9 cellular contexts compared by ENCODE assay signal in genomic region chr2:43082111-43082877, GRCh38.
DNase-seq lines count a peak whose midpoint lies in the region; ATAC-seq and TF ChIP-seq lines count a peak whose summit lies in the region.
"Had no signal": no experiment of that assay in that cellular context is flagged by ENCODE, and none has a peak within 500 bp of the region (broad histone marks: within the 10 kb centered on the region; RNA-seq: fewer than 3 reads in every experiment).

No MANE protein-coding gene starts in this region.

- H3K4me3 Mint-ChIP-seq in CD14-positive monocyte, result no peak overlapping the region
- H3K4me3 Mint-ChIP-seq: activated CD4-positive, alpha-beta memory T cell treated with anti-CD3 and anti-CD28 coated beads for 36 hours had no signal

- H3K4ac ChIP-seq in trophoblast cell (ENCODE audit: low read depth, low read length), result peak overlapping the region; percentile 90

- H3K9me3 ChIP-seq in adipocyte (ENCODE audit: control insufficient read depth, low read length), result no peaks in the 10 kb centered on the region
- peaks cover 2% of the 10 kb centered on the region for H3K9me3 ChIP-seq in trophoblast cell (ENCODE audit: insufficient read depth, low read depth, low read length)

- WGBS in trophoblast cell (ENCODE audit: extremely low coverage, insufficient coverage, insufficient read length), result no CpG with 5 or more reads among the region's 15 CpGs

- H3K9ac ChIP-seq in adipocyte (ENCODE audit: low read length) (peak overlapping the region; percentile 84), trophoblast cell (ENCODE audit: low read length) (no peak overlapping the region)

- peak overlapping the region; percentile 78 for H4K8ac ChIP-seq in trophoblast cell (ENCODE audit: low read depth, low read length)

- no peaks in the 10 kb centered on the region for H3K36me3 ChIP-seq in adipocyte (ENCODE audit: control insufficient read depth, insufficient read depth, low read length, severe bottlenecking)
- no peaks in the 10 kb centered on the region for H3K36me3 ChIP-seq in trophoblast cell (ENCODE audit: control insufficient read depth in 1 of 2, insufficient read depth in 2 of 2, low read length in 2 of 2)

- peak overlapping the region; percentile 51 for H2AK5ac ChIP-seq in trophoblast cell (ENCODE audit: low read length)

- H3K27me3 ChIP-seq in adipocyte (replicated peaks; ENCODE audit: control insufficient read depth, insufficient read depth, low read length) (no peaks in the 10 kb centered on the region), trophoblast cell (ENCODE audit: insufficient read depth, low read length) (no peaks in the 10 kb centered on the region)

- H4K12ac ChIP-seq in trophoblast cell (ENCODE audit: low read depth, low read length), result no peak overlapping the region

- H3K4me3 ChIP-seq in adipocyte (ENCODE audit: low read length) (no peak overlapping the region), trophoblast cell (ENCODE audit: low read depth, low read length) (no peak overlapping the region)

- intact Hi-C loops in CD14-positive monocyte (cut with micrococcal nuclease) (no loop called here), Right ventricle myocardium inferior (cut with DNase I) (no loop called here)

- H2BK120ac ChIP-seq in trophoblast cell (ENCODE audit: insufficient read depth, low read length, poor library complexity), result peak overlapping the region; percentile 96

- peak overlapping the region; percentile 15 for H2AFZ ChIP-seq in trophoblast cell (ENCODE audit: insufficient read depth, low read length, poor library complexity)

- H3K23ac ChIP-seq in trophoblast cell (ENCODE audit: low read length), result no peak overlapping the region

- H3K36me3 Mint-ChIP-seq in CD14-positive monocyte, result peaks cover 0 to 3% of the 10 kb centered on the region in 2 donors
- H3K36me3 Mint-ChIP-seq: activated CD4-positive, alpha-beta memory T cell treated with anti-CD3 and anti-CD28 coated beads for 36 hours had no signal

- peak overlapping the region; percentile 95 for H2BK12ac ChIP-seq in trophoblast cell (ENCODE audit: low read length)

- peaks cover 0 to 2% (median 0%) of the 10 kb centered on the region in 7 donors for H3K9me3 Mint-ChIP-seq in CD14-positive monocyte
- H3K9me3 Mint-ChIP-seq: activated CD4-positive, alpha-beta memory T cell treated with anti-CD3 and anti-CD28 coated beads for 36 hours had no signal

- H3K4me2 ChIP-seq in trophoblast cell (ENCODE audit: low read length), result peak overlapping the region; percentile 39

- DNase-seq in CD14-positive monocyte (ENCODE audit: low spot score) (peak; percentile 17), adipocyte (ENCODE audit: low read depth) (peak; percentile 87), Right ventricle myocardium inferior (ENCODE audit: missing footprints) (peak; percentile 87), trophoblast cell (no peak), NCI-H2107 (lab: John Stamatoyannopoulos, UW) (no peak), COR-L47 (lab: John Stamatoyannopoulos, UW) (no peak)
- no peak for DNase-seq in NK-92 treated with Interleukin-12 subunit alpha and Interleukin-12 subunit beta, amount 100 ng/mL, for 24 hours (lab: John Stamatoyannopoulos, UW)
- DNase-seq: activated CD4-positive, alpha-beta memory T cell treated with anti-CD3 and anti-CD28 coated beads for 36 hours had no signal

- peak overlapping the region; percentile 82 for H2BK5ac ChIP-seq in trophoblast cell (ENCODE audit: low read depth, low read length, poor library complexity)

- H3K27me3 Mint-ChIP-seq in CD14-positive monocyte (ENCODE audit: low read depth in 3 of 3), result peaks cover 0 to 8% (median 4%) of the 10 kb centered on the region in 3 donors
- H3K27me3 Mint-ChIP-seq: activated CD4-positive, alpha-beta memory T cell treated with anti-CD3 and anti-CD28 coated beads for 36 hours had no signal

- peak overlapping the region in 2 of 7 donors; percentile 1 to 36 for H3K27ac Mint-ChIP-seq in CD14-positive monocyte
- H3K27ac Mint-ChIP-seq: activated CD4-positive, alpha-beta memory T cell treated with anti-CD3 and anti-CD28 coated beads for 36 hours had no signal

- peak overlapping the region; percentile 83 for H3K27ac ChIP-seq in trophoblast cell (ENCODE audit: low read depth, low read length)

- peak overlapping the region; percentile 67 for H3K18ac ChIP-seq in trophoblast cell (ENCODE audit: low read length)

- peak overlapping the region; percentile 94 for H4K91ac ChIP-seq in trophoblast cell (ENCODE audit: low read depth, low read length)

- peak overlapping the region; percentile 65 for H3K14ac ChIP-seq in trophoblast cell (ENCODE audit: low read length)

- peaks cover 40% of the 10 kb centered on the region for H3K79me1 ChIP-seq in trophoblast cell (ENCODE audit: low read length)

- peaks cover 80% of the 10 kb centered on the region for H3K4me1 Mint-ChIP-seq in CD14-positive monocyte

- peak; percentile 83 for ATAC-seq in Right ventricle myocardium inferior
- no peak for ATAC-seq in GM21786 (IDR thresholded peaks at IDR 0.05; ENCODE audit: unreplicated experiment)

- TF ChIP-seq CTCF in CD14-positive monocyte (IDR thresholded peaks at IDR 0.05), result no peak

- H3K4me1 ChIP-seq in adipocyte (ENCODE audit: control insufficient read depth, insufficient read depth, low read length) (peaks cover 54% of the 10 kb centered on the region), trophoblast cell (ENCODE audit: control insufficient read depth in 1 of 2, insufficient read depth in 2 of 2, low read length in 2 of 2) (peaks cover 48% of the 10 kb centered on the region in 2 experiments)

- peaks cover 12% of the 10 kb centered on the region for H3K79me2 ChIP-seq in trophoblast cell (ENCODE audit: control insufficient read depth, insufficient read depth, low read length, poor library complexity)

Comparison
In these comparisons a context has a peak if more than half of its experiments do, and no peak if none do; other contexts are left out.
1. DNase-seq: peak in CD14-positive monocyte (single experiment), adipocyte (single experiment) and Right ventricle myocardium inferior (single experiment); none in trophoblast cell (0 of 2), NCI-H2107 (single experiment), COR-L47 (single experiment) and NK-92 treated with Interleukin-12 subunit alpha and Interleukin-12 subunit beta, amount 100 ng/mL, for 24 hours (single experiment).